Comparison of ENCODE assay signal across 28 cellular contexts in genomic region chr6:134442073-134442472, GRCh38.
"Had no signal": no experiment of that assay in that cellular context is flagged by ENCODE, and none has a peak within 500 bp of the region (broad histone marks: within the 10 kb centered on the region; RNA-seq: fewer than 3 reads in every experiment).

No MANE protein-coding gene starts in this region.

- H3K27me3 ChIP-seq: neutrophil, pancreas, suprapubic skin, thyroid gland, tibial nerve, upper lobe of left lung, vagina had no signal

- H3K27ac ChIP-seq: neutrophil, pancreas, prostate gland, skin epidermis, suprapubic skin, thoracic aorta, thyroid gland, tibial nerve, upper lobe of left lung, vagina had no signal

- FAIRE-seq: pancreas, urothelium cell line had no signal

- DNase-seq: naive B cell; naive thymus-derived CD8-positive, alpha-beta T cell; nephron progenitor cell; nucleus accumbens; pancreas; retina; right cardiac atrium; stimulated activated CD4-positive, alpha-beta T cell treated with anti-CD3 and anti-CD28 coated beads, Interleukin-15, amount 100 ng/mL, for 24 hours; stimulated activated CD4-positive, alpha-beta T cell treated with anti-CD3 and anti-CD28 coated beads, Interleukin-2, amount 100 ng/mL, for 24 hours; stimulated activated CD4-positive, alpha-beta T cell treated with anti-CD3 and anti-CD28 coated beads, Interleukin-2, amount 100 ng/mL, for 48 hours; stimulated activated CD4-positive, alpha-beta T cell treated with anti-CD3 and anti-CD28 coated beads, Interleukin-4, amount 100 ng/mL, for 24 hours; stimulated activated naive CD4-positive, alpha-beta T cell; stimulated activated naive CD8-positive, alpha-beta T cell treated with anti-CD3 and anti-CD28 coated beads, Interleukin-15, amount 100 ng/mL, for 72 hours; stimulated activated naive CD8-positive, alpha-beta T cell treated with anti-CD3 and anti-CD28 coated beads, Interleukin-15, Interleukin-2, amounts not matched to agents 100 U/mL and 50 U/mL, for 24 hours; thyroid gland; trophoblast cell; upper lobe of left lung had no signal

- H3K4me3 ChIP-seq: pancreas, prostate gland, skin epidermis, suprapubic skin, thoracic aorta, thyroid gland, tibial nerve, upper lobe of left lung, vagina had no signal

- H3K36me3 ChIP-seq: neutrophil, pancreas, prostate gland, suprapubic skin, thoracic aorta, thyroid gland, tibial nerve, upper lobe of left lung, vagina had no signal

- H3K4me1 ChIP-seq: prostate gland had no signal

- ATAC-seq: naive thymus-derived CD8-positive, alpha-beta T cell; natural killer cell treated with Interleukin-12 subunit alpha and Interleukin-12 subunit beta and Interleukin-15 and Interleukin-18, amount 100 ng/mL, for 72 hours; pancreas; right cardiac atrium; sciatic nerve; stimulated activated effector memory CD8-positive, alpha-beta T cell treated with anti-CD3 and anti-CD28 coated beads, Interleukin-12 subunit alpha, Interleukin-12 subunit beta, amount 100 ng/mL, for 72 hours; stimulated activated naive CD8-positive, alpha-beta T cell treated with anti-CD3 and anti-CD28 coated beads, Interleukin-15, amount 100 ng/mL, for 72 hours; stimulated activated naive CD8-positive, alpha-beta T cell treated with anti-CD3 and anti-CD28 coated beads, Interleukin-15, Interleukin-2, amounts not matched to agents 100 U/mL and 50 U/mL, for 24 hours had no signal

- H3K9me3 ChIP-seq: neutrophil, pancreas, prostate gland, suprapubic skin, thoracic aorta, thyroid gland, tibial nerve, upper lobe of left lung, vagina had no signal
